ENCODE assay signal across 1 cellular context in genomic region chr10:101816375-101816773, GRCh38.
TF ChIP-seq lines count a peak whose summit lies in the region.

No MANE protein-coding gene starts in this region.

TF ChIP-seq in GM12878, 131 proteins besides CTCF, POLR2A, EP300 and RAD21:
- TF ChIP-seq ZNF274 (IDR thresholded peaks at IDR 0.05; ENCODE audit: insufficient read depth, insufficient read length) (no peak), POU2F2 (IDR thresholded peaks at IDR 0.05; ENCODE audit: borderline replicate concordance, low read depth, low read length) (no peak), TCF12 (IDR thresholded peaks at IDR 0.05; ENCODE audit: low read depth, low read length) (no peak), ASH2L (IDR thresholded peaks at IDR 0.05; ENCODE audit: borderline replicate concordance, low read depth) (no peak), ZNF687 (IDR thresholded peaks at IDR 0.05) (no peak)
